Comparison of ENCODE assay signal across 8 cellular contexts in genomic region chr9:109880276-109881169, GRCh38.
DNase-seq lines count a peak whose midpoint lies in the region; ATAC-seq, FAIRE-seq and TF ChIP-seq lines count a peak whose summit lies in the region.

No MANE protein-coding gene starts in this region.

- no peaks in the 10 kb centered on the region for H3K9me3 Mint-ChIP-seq in activated naive CD4-positive, alpha-beta T cell treated with anti-CD3 and anti-CD28 coated beads for 36 hours
- H3K9me3 Mint-ChIP-seq in nephron progenitor cell: no peaks in the 10 kb centered on the region

- no peaks in the 10 kb centered on the region for H3K9me2 ChIP-seq in PC-9 (ENCODE audit: insufficient read depth)

- no peaks in the 10 kb centered on the region for H4K20me1 ChIP-seq in PC-9 (ENCODE audit: insufficient read depth)

- POLR2A ChIA-PET in PC-9 (lab: Charles Lee; ENCODE audit: unreplicated experiment): no interaction called here

- H3K27ac ChIP-seq in PC-9: no peak overlapping the region

- no peak overlapping the region for H3K4me2 ChIP-seq in PC-9

- TF ChIP-seq CTCF in PC-9 (conservative IDR thresholded peaks at IDR 0.05): peak; percentile 67
- TF ChIP-seq CTCF in bronchial epithelial cell (IDR thresholded peaks at IDR 0.05; ENCODE audit: insufficient read depth, low read length, severe bottlenecking): peak; percentile 81
- TF ChIP-seq CTCF in nephron progenitor cell (IDR thresholded peaks at IDR 0.05): peak; percentile 64

- H3K27me3 ChIP-seq in PC-9 (ENCODE audit: insufficient read depth, low read depth) (no peaks in the 10 kb centered on the region), bronchial epithelial cell (ENCODE audit: control insufficient read depth, insufficient read depth, low read length) (no peaks in the 10 kb centered on the region)

- peak overlapping the region; percentile 43 for H3K4me3 Mint-ChIP-seq in activated naive CD4-positive, alpha-beta T cell treated with anti-CD3 and anti-CD28 coated beads for 36 hours
- no peak overlapping the region for H3K4me3 Mint-ChIP-seq in nephron progenitor cell

- H3F3A ChIP-seq in PC-9 (ENCODE audit: insufficient read depth, low read depth): no peaks in the 10 kb centered on the region

- H3K79me2 ChIP-seq in PC-9 (ENCODE audit: low read depth): no peaks in the 10 kb centered on the region

- H3K4me3 ChIP-seq in PC-9: no peak overlapping the region
- no peak overlapping the region for H3K4me3 ChIP-seq in bronchial epithelial cell (ENCODE audit: low read depth, low read length)

- no peak overlapping the region for H3K27ac Mint-ChIP-seq in activated naive CD4-positive, alpha-beta T cell treated with anti-CD3 and anti-CD28 coated beads for 36 hours
- H3K27ac Mint-ChIP-seq in nephron progenitor cell: no peak overlapping the region

- BruUV-seq in PC-9 (replicated peaks; lab: Mats Ljungman, UMichigan): no TSS peak

- peak; percentile 75 for ATAC-seq in HG02798 (IDR thresholded peaks at IDR 0.05; ENCODE audit: poor library complexity, unreplicated experiment)
- ATAC-seq in HG03097 (IDR thresholded peaks at IDR 0.05; ENCODE audit: low FRiP score, unreplicated experiment): no peak

- H3K4me1 Mint-ChIP-seq in activated naive CD4-positive, alpha-beta T cell treated with anti-CD3 and anti-CD28 coated beads for 36 hours (ENCODE audit: low read depth): peaks cover 18% of the 10 kb centered on the region
- H3K4me1 Mint-ChIP-seq in nephron progenitor cell: no peaks in the 10 kb centered on the region

- H3K9me3 ChIP-seq in PC-9 (ENCODE audit: insufficient read depth, low read depth): no peaks in the 10 kb centered on the region

- intact Hi-C loops in activated naive CD4-positive, alpha-beta T cell treated with anti-CD3 and anti-CD28 coated beads for 36 hours (cut with micrococcal nuclease): loop anchor here (10.0 kb wide), 3 partner anchors 436 to 866 kb away; partner anchors contain the start of gene CTNNAL1
- intact Hi-C loops in PC-9 (cut with micrococcal nuclease; ENCODE audit: unreplicated experiment): loop anchor here (10.0 kb wide), 1 partner anchor 436 kb away; no protein-coding TSS in a partner anchor

- peaks cover 2% of the 10 kb centered on the region for H3K36me3 Mint-ChIP-seq in activated naive CD4-positive, alpha-beta T cell treated with anti-CD3 and anti-CD28 coated beads for 36 hours (ENCODE audit: low read depth)
- peaks cover 27% of the 10 kb centered on the region for H3K36me3 Mint-ChIP-seq in nephron progenitor cell (ENCODE audit: low read depth)

- DNase-seq in activated naive CD4-positive, alpha-beta T cell treated with anti-CD3 and anti-CD28 coated beads for 36 hours: peak; percentile 62
- DNase-seq in activated naive CD4-positive, alpha-beta T cell treated with anti-CD3 and anti-CD28 coated beads, Interleukin-2, amount 50 U/mL, for 16 hours: no peak
- DNase-seq in PC-9: no peak
- DNase-seq in bronchial epithelial cell (ENCODE audit: low read depth): peak; percentile 45
- peak; percentile 20 for DNase-seq in nephron progenitor cell
- no peak for DNase-seq in MV-4-11 (lab: John Stamatoyannopoulos, UW)

- H3K36me3 ChIP-seq in PC-9 (ENCODE audit: low read depth): no peaks in the 10 kb centered on the region
- H3K36me3 ChIP-seq in bronchial epithelial cell (ENCODE audit: control insufficient read depth, insufficient read depth, low read length): no peaks in the 10 kb centered on the region

- H2AFZ ChIP-seq in PC-9: no peak overlapping the region

- CTCF ChIA-PET in activated naive CD4-positive, alpha-beta T cell treated with anti-CD3 and anti-CD28 coated beads for 36 hours (lab: Charles Lee): interaction anchor here (0.6 to 3.1 kb wide), 8 partner anchors 9 to 284 kb away, joined by 3 to 21 read pairs (median 3); no protein-coding TSS in a partner anchor
- CTCF ChIA-PET in PC-9 (lab: Charles Lee): interaction anchor here (0.6 kb wide), 1 partner anchor 649 kb away, joined by 7 read pairs; no protein-coding TSS in a partner anchor

- peaks cover 5% of the 10 kb centered on the region for H3K27me3 Mint-ChIP-seq in activated naive CD4-positive, alpha-beta T cell treated with anti-CD3 and anti-CD28 coated beads for 36 hours (ENCODE audit: low read depth)
- H3K27me3 Mint-ChIP-seq in nephron progenitor cell (ENCODE audit: low read depth, poor library complexity): peaks cover 3% of the 10 kb centered on the region

- no peaks in the 10 kb centered on the region for H3K4me1 ChIP-seq in PC-9 (replicated peaks; ENCODE audit: insufficient read depth)

- FAIRE-seq in bronchial epithelial cell (lab: Jason Lieb, UNC): no peak

Comparison
In these comparisons a context has a peak if more than half of its experiments do, and no peak if none do; other contexts are left out.
1. DNase-seq: peak in activated naive CD4-positive, alpha-beta T cell treated with anti-CD3 and anti-CD28 coated beads for 36 hours (single experiment), bronchial epithelial cell (single experiment) and nephron progenitor cell (single experiment); none in activated naive CD4-positive, alpha-beta T cell treated with anti-CD3 and anti-CD28 coated beads, Interleukin-2, amount 50 U/mL, for 16 hours (single experiment), PC-9 (0 of 2) and MV-4-11 (single experiment).
2. Peak in every context shown above with its lines, with median percentiles within 50 percentile points of each other: CTCF ChIP-seq.